ENCODE assay signal across 19 cellular contexts in the genomic region with DNA sequence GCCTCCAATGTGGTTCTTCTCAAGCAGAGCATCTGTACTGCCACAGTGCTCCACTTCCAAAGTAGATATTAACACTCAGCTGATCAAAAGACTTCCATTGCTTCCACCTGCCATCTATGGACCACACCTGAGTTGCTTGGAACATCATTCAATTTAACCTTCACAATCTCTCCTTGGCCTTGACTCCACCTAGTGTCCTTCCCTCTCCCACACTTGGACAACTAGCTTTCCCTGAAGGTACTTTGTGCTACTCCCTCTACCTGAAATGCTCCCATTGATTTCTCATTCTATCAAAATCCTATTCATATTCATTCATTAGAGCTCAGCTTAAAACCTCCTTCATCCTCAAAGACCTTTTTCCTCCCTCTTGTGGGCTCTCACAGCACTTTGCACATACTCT. TPM values are rescaled to one million over a fixed set of nuclear protein-coding genes. Genes with fewer than 3 reads are reported as not detected.
A peak's percentile ranks its signal among the peaks of the same experiment; 100 is the strongest.
DNase-seq lines count a peak whose midpoint lies in the region; ATAC-seq, FAIRE-seq and TF ChIP-seq lines count a peak whose summit lies in the region.
"Had no signal": no experiment of that assay in that cellular context is flagged by ENCODE, and none has a peak within 500 bp of the region (broad histone marks: within the 10 kb centered on the region; RNA-seq: fewer than 3 reads in every experiment).

No MANE protein-coding gene starts in this region.

- H3K9me3 ChIP-seq in lower lobe of right lung (no peaks in the 10 kb centered on the region), left ventricle myocardium inferior (replicated peaks) (no peaks in the 10 kb centered on the region)
- H3K9me3 ChIP-seq: BLaER1 had no signal

- DNase-seq in DMS53 treated with DMSO at 0.1 percent for 48 hours (lab: John Stamatoyannopoulos, UW; ENCODE audit: unreplicated experiment) (peak; percentile 18), HuH-7 (ENCODE audit: low spot score) (peak; percentile 32), bronchial epithelial cell (ENCODE audit: low read depth) (peak; percentile 44), lower lobe of right lung (no peak), SK-N-DZ (ENCODE audit: low spot score) (no peak), left ventricle myocardium inferior (no peak)
- DNase-seq: activated CD4-positive, alpha-beta memory T cell treated with anti-CD3 and anti-CD28 coated beads for 36 hours; EL; glutamatergic neuron; kidney glomerular epithelial cell; naive B cell; NCI-H1105; retina; stimulated activated CD4-positive, alpha-beta T cell treated with anti-CD3 and anti-CD28 coated beads, Interleukin-4, amount 100 ng/mL, for 24 hours; T1000 had no signal

- ATAC-seq in lower lobe of right lung (peak in 1 of 2 donors; percentile 47), HG02610 (IDR thresholded peaks at IDR 0.05; ENCODE audit: unreplicated experiment) (no peak), GM19467 (IDR thresholded peaks at IDR 0.05; ENCODE audit: unreplicated experiment) (no peak)
- ATAC-seq: stimulated activated memory B cell treated with anti-CD40 and anti-IgM and Interleukin-4, amounts not matched to agents 10 μg/mL and 1 μg/mL and 100 μg/mL, for 72 hours had no signal

- intact Hi-C loops in lower lobe of right lung (cut with DNase I) = no loop called here
- intact Hi-C loops in left ventricle myocardium inferior (cut with micrococcal nuclease) = no loop called here

- no peaks in the 10 kb centered on the region for H3K4me1 ChIP-seq in lower lobe of right lung
- H3K4me1 ChIP-seq in left ventricle myocardium inferior = peaks cover 14% of the 10 kb centered on the region
- H3K4me1 ChIP-seq: BLaER1 had no signal

- H3K4me3 ChIP-seq in bronchial epithelial cell (ENCODE audit: low read depth, low read length) = no peak overlapping the region
- no peak overlapping the region for H3K4me3 ChIP-seq in lower lobe of right lung
- no peak overlapping the region for H3K4me3 ChIP-seq in left ventricle myocardium inferior
- H3K4me3 ChIP-seq: BLaER1 had no signal

- H3K36me3 ChIP-seq in bronchial epithelial cell (ENCODE audit: control insufficient read depth, insufficient read depth, low read length) (no peaks in the 10 kb centered on the region), lower lobe of right lung (no peaks in the 10 kb centered on the region), left ventricle myocardium inferior (no peaks in the 10 kb centered on the region)
- H3K36me3 ChIP-seq: BLaER1 had no signal

- FAIRE-seq in bronchial epithelial cell (lab: Jason Lieb, UNC) = no peak

- no peak overlapping the region for H3K27ac ChIP-seq in lower lobe of right lung
- H3K27ac ChIP-seq in left ventricle myocardium inferior (replicated peaks) = no peak overlapping the region
- H3K27ac ChIP-seq: BLaER1 had no signal

- H3K27me3 ChIP-seq in bronchial epithelial cell (ENCODE audit: control insufficient read depth, insufficient read depth, low read length) = no peaks in the 10 kb centered on the region
- H3K27me3 ChIP-seq in lower lobe of right lung (ENCODE audit: low read depth) = no peaks in the 10 kb centered on the region
- no peaks in the 10 kb centered on the region for H3K27me3 ChIP-seq in left ventricle myocardium inferior (ENCODE audit: low read depth)
- H3K27me3 ChIP-seq: BLaER1 had no signal

- TF ChIP-seq CTCF in bronchial epithelial cell (IDR thresholded peaks at IDR 0.05; ENCODE audit: insufficient read depth, low read length, severe bottlenecking) (no peak), lower lobe of right lung (IDR thresholded peaks at IDR 0.05) (peak; percentile 26), left ventricle myocardium inferior (IDR thresholded peaks at IDR 0.05; ENCODE audit: borderline replicate concordance) (no peak)

RNA-seq across cellular contexts. Expression of a gene that starts 48.7 kb away (rescaled TPM):
- total RNA-seq in bronchial epithelial cell = 48.4 and 63.5 TPM in 2 replicates
- 20.8 TPM for total RNA-seq in lower lobe of right lung
- polyA plus RNA-seq in SK-N-DZ (2014; cell fraction: cytosol; rRNA removed) = 0.69 and 0.93 TPM in 2 replicates
- 0.26 and 0.60 TPM in 2 replicates for polyA plus RNA-seq in SK-N-DZ (2014; cell fraction: nucleus; rRNA removed)
- total RNA-seq in left ventricle myocardium inferior = 2.3 TPM

RNA-seq across cellular contexts. Expression of a gene that starts 49.1 kb away (rescaled TPM):
- total RNA-seq in bronchial epithelial cell (62.4 and 89.7 TPM in 2 replicates), lower lobe of right lung (86.9 TPM), left ventricle myocardium inferior (55.4 TPM)
- polyA plus RNA-seq in SK-N-DZ (2014; cell fraction: cytosol; rRNA removed) = 8.1 and 12.6 TPM in 2 replicates
- polyA plus RNA-seq in SK-N-DZ (2014; cell fraction: nucleus; rRNA removed) = 6.4 and 7.9 TPM in 2 replicates

Comparison
In these comparisons a context has a peak if more than half of its experiments do, and no peak if none do; other contexts are left out.
1. DNase-seq: peak in DMS53 treated with DMSO at 0.1 percent for 48 hours (single experiment), HuH-7 (single experiment) and bronchial epithelial cell (single experiment); none in lower lobe of right lung (single experiment), SK-N-DZ (single experiment) and left ventricle myocardium inferior (single experiment).